10 cellular contexts compared by ENCODE assay signal in genomic region chr3:192128922-192129321, GRCh38.
DNase-seq lines count a peak whose midpoint lies in the region; ATAC-seq, FAIRE-seq and TF ChIP-seq lines count a peak whose summit lies in the region.
"Had no signal": no experiment of that assay in that cellular context is flagged by ENCODE, and none has a peak within 500 bp of the region (broad histone marks: within the 10 kb centered on the region; RNA-seq: fewer than 3 reads in every experiment).

No MANE protein-coding gene starts in this region.

- H3K36me3 ChIP-seq in Caco-2 (ENCODE audit: control insufficient read depth, insufficient read depth, low read length) = no peaks in the 10 kb centered on the region

- TF ChIP-seq CTCF in Caco-2 (IDR thresholded peaks at IDR 0.05; ENCODE audit: insufficient read depth in 1 of 2, low read depth in 1 of 2, low read length in 1 of 2, severe bottlenecking in 1 of 2, unreplicated experiment in 1 of 2) = no peak

- no peaks in the 10 kb centered on the region for H3K4me1 Mint-ChIP-seq in Caco-2 (ENCODE audit: low read depth, unreplicated experiment)
- H3K4me1 Mint-ChIP-seq: central memory CD8-positive, alpha-beta T cell had no signal

- H3K9me3 Mint-ChIP-seq in Caco-2 (ENCODE audit: unreplicated experiment) = no peaks in the 10 kb centered on the region

- H3K9me3 ChIP-seq in Caco-2 = 0 out of 2 replicates have a peak, but pooled peaks cover 4% of the 10 kb centered on the region

- POLR2A ChIA-PET in Caco-2 (lab: Charles Lee) = no interaction called here

- no peaks in the 10 kb centered on the region for H3K27me3 Mint-ChIP-seq in Caco-2 (ENCODE audit: insufficient read depth, unreplicated experiment)
- H3K27me3 Mint-ChIP-seq: central memory CD8-positive, alpha-beta T cell had no signal

- no peak overlapping the region for H3K4me3 ChIP-seq in Caco-2 (ENCODE audit: low read depth, low read length)

- peaks cover 4% of the 10 kb centered on the region for H3K36me3 Mint-ChIP-seq in Caco-2 (ENCODE audit: insufficient read depth, unreplicated experiment)

- CTCF ChIA-PET in Caco-2 (lab: Charles Lee) = no interaction called here

- intact Hi-C loops in Caco-2 (cut with micrococcal nuclease; ENCODE audit: unreplicated experiment) = no loop called here

- BruUV-seq in Caco-2 (replicated peaks; lab: Mats Ljungman, UMichigan) = no TSS peak

- FAIRE-seq in GM18507 (lab: Jason Lieb, UNC) (peak; percentile 87), RCC 7860 (lab: Jason Lieb, UNC) (peak; percentile 81)

- no peak overlapping the region for H3K4me3 Mint-ChIP-seq in Caco-2 (ENCODE audit: unreplicated experiment)
- H3K4me3 Mint-ChIP-seq: central memory CD8-positive, alpha-beta T cell had no signal

- H3K27ac Mint-ChIP-seq in Caco-2 (ENCODE audit: unreplicated experiment) = no peak overlapping the region

- H3K27me3 ChIP-seq in Caco-2 (replicated peaks; ENCODE audit: control insufficient read depth, insufficient read depth, low read length) = no peaks in the 10 kb centered on the region

- peak; percentile 55 for ATAC-seq in GM21367 (IDR thresholded peaks at IDR 0.05; ENCODE audit: unreplicated experiment)
- peak; percentile 53 for ATAC-seq in HG03159 (IDR thresholded peaks at IDR 0.05; ENCODE audit: unreplicated experiment)
- no peak for ATAC-seq in left lobe of liver

- DNase-seq in GM18507 (ENCODE audit: extremely low spot score, insufficient read length, low read depth) (no peak), RCC 7860 (ENCODE audit: low spot score) (peak; percentile 59), Caco-2 (no peak), left lobe of liver (ENCODE audit: low spot score) (no peak), NOMO-1 (lab: John Stamatoyannopoulos, UW; ENCODE audit: unreplicated experiment in 2 of 2) (no peak), iPS-NIHi7 (ENCODE audit: extremely low spot score) (no peak)
- DNase-seq: activated T-cell treated with anti-CD3 and anti-CD28 coated beads, Interleukin-2, amount 50 U/mL, for 48 hours had no signal

- peaks cover 6% of the 10 kb centered on the region; the same call in 1 of the 2 replicates for H3K4me1 ChIP-seq in Caco-2
